ENCODE assay signal across 27 cellular contexts in the genomic region with DNA sequence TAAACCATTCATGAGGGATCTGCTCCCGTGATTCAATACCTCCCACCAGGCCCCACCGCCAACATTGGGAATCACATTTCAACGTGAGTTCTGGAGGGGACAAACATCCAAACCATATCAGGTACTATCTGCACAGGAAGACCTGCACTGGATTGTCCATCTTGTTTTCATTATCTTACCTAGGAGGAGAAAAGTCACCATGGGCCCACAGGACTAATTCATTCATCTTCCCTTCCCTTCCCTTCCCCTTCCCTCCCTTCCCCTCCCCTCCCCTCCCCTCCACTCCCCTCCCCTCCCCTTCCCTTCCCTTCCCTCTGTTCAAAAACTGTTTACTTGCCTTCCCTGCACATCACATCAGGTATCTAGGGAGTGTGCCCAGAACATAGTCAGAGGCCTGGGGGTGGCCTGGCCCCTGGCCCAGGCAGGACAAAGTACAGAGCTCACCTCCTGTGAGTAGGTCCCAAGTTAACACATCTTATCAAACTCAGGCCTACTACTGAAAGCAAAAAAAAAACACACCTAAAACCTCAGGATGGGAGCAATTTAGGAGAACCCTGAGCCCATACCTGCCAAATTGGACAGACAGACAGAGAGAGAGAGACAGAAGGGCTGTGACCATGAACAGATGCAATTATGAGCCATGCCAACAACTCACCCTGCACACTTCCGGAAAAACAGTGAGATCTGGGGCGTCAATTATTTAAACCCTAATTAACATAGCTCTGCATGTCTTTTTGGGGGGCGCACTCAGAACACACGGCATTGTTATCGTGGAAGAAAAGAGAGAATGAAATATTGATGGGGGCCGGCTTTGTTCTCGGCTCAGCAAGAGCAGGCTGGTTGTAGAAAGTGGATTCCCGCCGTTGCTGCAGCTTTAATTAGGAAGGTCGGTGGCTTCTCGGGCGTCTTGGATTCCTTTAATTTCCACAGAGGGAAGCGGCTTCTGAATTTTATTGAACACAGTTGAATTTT.
"Had no signal": no experiment of that assay in that cellular context is flagged by ENCODE, and none has a peak within 500 bp of the region (broad histone marks: within the 10 kb centered on the region; RNA-seq: fewer than 3 reads in every experiment).

No MANE protein-coding gene starts in this region.

- H3K27me3 ChIP-seq: ascending aorta, brain microvascular endothelial cell, foreskin keratinocyte, heart right ventricle, sigmoid colon, stomach, tibial nerve had no signal

- H3K4me3 ChIP-seq: sigmoid colon, smooth muscle cell, stomach, tibial nerve had no signal

- H3K9me3 ChIP-seq: ascending aorta, heart right ventricle, sigmoid colon, stomach, tibial nerve had no signal

- DNase-seq: activated CD4-positive, alpha-beta T cell treated with anti-CD3 and anti-CD28 coated beads for 4 hours; activated CD4-positive, alpha-beta T cell treated with anti-CD3 and anti-CD28 coated beads, Interleukin-2, amount 50 U/mL, for 4 hours; activated effector memory CD4-positive, alpha-beta T cell treated with Interleukin-2 at 50 U/mL for 16 hours; activated naive CD4-positive, alpha-beta T cell treated with Interleukin-2 at 50 U/mL for 16 hours; activated naive CD8-positive, alpha-beta T cell treated with anti-CD3 and anti-CD28 coated beads, Interleukin-2, amount 10 ng/mL, durations not matched to agents 7 days and 5 days; activated T-cell treated with anti-CD3 and anti-CD28 coated beads for 4 hours; activated T-cell treated with anti-CD3 and anti-CD28 coated beads, Interleukin-2, amount 50 U/mL, for 72 hours; brain microvascular endothelial cell; cortex of kidney; foreskin keratinocyte; heart right ventricle; kidney glomerular epithelial cell; left ventricle myocardium superior; mammary epithelial cell; naive thymus-derived CD8-positive, alpha-beta T cell; occipital lobe; sigmoid colon; stimulated activated CD4-positive, alpha-beta T cell treated with anti-CD3 and anti-CD28 coated beads, Interleukin-1b, Interleukin-23, amount 100 ng/mL, for 48 hours; stimulated activated CD4-positive, alpha-beta T cell treated with anti-CD3 and anti-CD28 coated beads, Interleukin-4, amount 100 ng/mL, for 4 hours; stimulated activated CD8-positive, alpha-beta memory T cell treated with anti-CD3 and anti-CD28 coated beads, Interleukin-4, amount 100 ng/mL, for 48 hours; stomach; T-helper 1 cell had no signal

- H3K27ac ChIP-seq: ascending aorta, brain microvascular endothelial cell, foreskin keratinocyte, heart right ventricle, sigmoid colon, stomach, tibial nerve had no signal

- H3K36me3 ChIP-seq: ascending aorta, brain microvascular endothelial cell, heart right ventricle, sigmoid colon, stomach, tibial nerve had no signal

- H3K4me1 ChIP-seq: foreskin keratinocyte, sigmoid colon, tibial nerve had no signal

- H3K4me2 ChIP-seq: smooth muscle cell had no signal

- ATAC-seq: activated T-cell treated with anti-CD3 and anti-CD28 coated beads, Interleukin-2, amount 50 U/mL, for 72 hours; esophagus mucosa; foreskin keratinocyte; naive thymus-derived CD8-positive, alpha-beta T cell; stimulated activated memory B cell treated with anti-CD40 and anti-IgM and Interleukin-4, amounts not matched to agents 10 μg/mL and 1 μg/mL and 100 μg/mL, for 72 hours had no signal
